28 cellular contexts compared by ENCODE assay signal in the genomic region with DNA sequence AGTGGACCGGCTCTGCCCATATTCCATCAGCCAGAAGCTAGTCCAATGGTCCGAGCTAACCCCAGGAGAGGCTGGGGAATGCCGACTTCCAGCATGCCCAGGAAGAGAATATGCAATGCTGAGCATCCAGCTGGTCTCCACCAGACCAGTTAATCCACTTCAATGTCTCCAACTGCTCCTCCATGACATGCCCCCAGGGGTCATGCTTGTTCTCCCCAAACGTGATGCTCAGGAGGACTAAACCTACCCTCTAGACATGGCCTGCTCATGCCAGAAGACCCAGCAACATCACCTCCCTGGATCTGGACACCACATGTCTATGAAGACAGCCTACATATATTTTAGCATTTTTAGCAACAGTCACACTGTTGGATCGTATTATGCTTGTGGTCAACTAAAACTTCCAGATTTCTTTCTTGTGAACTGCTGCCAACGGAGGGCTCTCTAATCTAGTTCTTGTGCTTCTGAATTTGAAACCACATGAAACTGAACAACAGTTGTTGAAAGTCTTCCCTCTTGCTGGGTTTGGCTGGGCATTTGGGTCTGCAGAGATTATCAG.
A peak's percentile ranks its signal among the peaks of the same experiment; 100 is the strongest.
DNase-seq lines count a peak whose midpoint lies in the region; ATAC-seq, FAIRE-seq and TF ChIP-seq lines count a peak whose summit lies in the region.
"Had no signal": no experiment of that assay in that cellular context is flagged by ENCODE, and none has a peak within 500 bp of the region (broad histone marks: within the 10 kb centered on the region; RNA-seq: fewer than 3 reads in every experiment).

No MANE protein-coding gene starts in this region.

- H3K4ac ChIP-seq in H1 (replicated peaks; ENCODE audit: insufficient read length, low read depth, low read length): no peak overlapping the region

- no peaks in the 10 kb centered on the region for H3K23me2 ChIP-seq in H1 (ENCODE audit: low read depth, low read length)

- no peak overlapping the region for H4K5ac ChIP-seq in H1 (ENCODE audit: insufficient read length, low read depth, low read length)

- H4K91ac ChIP-seq in H1 (replicated peaks; ENCODE audit: insufficient read length, low read length): no peak overlapping the region

- H2BK12ac ChIP-seq in H1 (ENCODE audit: low read depth, low read length): no peak overlapping the region

- no peak for FAIRE-seq in H1 (lab: Jason Lieb, UNC)
- FAIRE-seq: D721Med, endometrium had no signal

- H3K79me2 ChIP-seq in OCI-LY3 (ENCODE audit: low read length): no peaks in the 10 kb centered on the region
- no peaks in the 10 kb centered on the region for H3K79me2 ChIP-seq in H1 (ENCODE audit: control insufficient read depth in 1 of 2, insufficient read depth in 2 of 2, low read length in 2 of 2)
- no peaks in the 10 kb centered on the region for H3K79me2 ChIP-seq in osteoblast (ENCODE audit: insufficient read depth, low read length)
- H3K79me2 ChIP-seq: hepatocyte had no signal

- CTCF ChIA-PET in H1 (lab: Charles Lee; ENCODE audit: partially characterized antibody): interaction anchor here (1.0 to 1.3 kb wide), 2 partner anchors 28 to 259 kb away, joined by 3 read pairs; no protein-coding TSS in a partner anchor

- DNase-seq in ELF-1 (ENCODE audit: low read depth, low spot score): peak; percentile 21
- DNase-seq in H1 (ENCODE audit: low read depth in 1 of 2, low spot score in 2 of 2): no peak
- no peak for DNase-seq in osteoblast (ENCODE audit: insufficient read length, low spot score, missing footprints)
- DNase-seq in activated T-cell treated with anti-CD3 and anti-CD28 coated beads, Interleukin-2, amount 50 U/mL, for 48 hours: no peak
- no peak for DNase-seq in ureter (ENCODE audit: low spot score)
- DNase-seq: activated CD4-positive, alpha-beta T cell treated with anti-CD3 and anti-CD28 coated beads for 48 hours; activated naive CD4-positive, alpha-beta T cell treated with anti-CD3 and anti-CD28 coated beads for 36 hours; activated T-cell treated with anti-CD3 and anti-CD28 coated beads, Interleukin-2, amount 50 U/mL, for 4 hours; amygdala; foreskin keratinocyte; naive thymus-derived CD4-positive, alpha-beta T cell; NCI-H187; NCI-H2171 treated with DMSO at 0.1 percent for 48 hours; NCI-H524 treated with DMSO at 0.1 percent for 48 hours; NK-92 treated with Interleukin-12 subunit alpha and Interleukin-12 subunit beta, amount 100 ng/mL, for 24 hours; Peyer's patch; retina; T-helper 2 cell had no signal

- TF ChIP-seq EP300 in H1 (IDR thresholded peaks at IDR 0.05; ENCODE audit: borderline replicate concordance in 1 of 2, low read depth in 2 of 2, low read length in 2 of 2): no peak

- no peak overlapping the region for H4K8ac ChIP-seq in H1 (ENCODE audit: extremely low read depth, insufficient read depth, low read length)

- no peak overlapping the region for H3K23ac ChIP-seq in H1 (ENCODE audit: insufficient read length)

- ATAC-seq in GM19467 (IDR thresholded peaks at IDR 0.05; ENCODE audit: unreplicated experiment): no peak
- ATAC-seq: activated T-cell treated with anti-CD3 and anti-CD28 coated beads, Interleukin-2, amount 50 U/mL, for 4 hours; foreskin keratinocyte; GM23338; left lobe of liver; naive thymus-derived CD4-positive, alpha-beta T cell; stimulated activated effector memory CD8-positive, alpha-beta T cell treated with anti-CD3 and anti-CD28 coated beads, Interleukin-12 subunit alpha, Interleukin-12 subunit beta, amount 100 ng/mL, for 72 hours had no signal

- no peak overlapping the region for H2BK20ac ChIP-seq in H1 (ENCODE audit: low read length)

- H4K20me1 ChIP-seq in OCI-LY3 (ENCODE audit: insufficient read depth, low read length) (no peaks in the 10 kb centered on the region), H1 (replicated peaks in 1 of 2; ENCODE audit: control insufficient read depth in 1 of 2, insufficient read depth in 2 of 2, low read length in 2 of 2) (no peaks in the 10 kb centered on the region), osteoblast (ENCODE audit: insufficient read depth, low read length) (no peaks in the 10 kb centered on the region)

- WGBS in H1 (ENCODE audit: extremely low coverage in 1 of 2, insufficient coverage in 1 of 2, insufficient read length in 1 of 2, insufficient replicate concordance in 2 of 2, low coverage in 1 of 2, low lambda C conversion rate in 2 of 2, missing lambda C conversion rate in 1 of 2), 2 experiments: 92% methylated on average over 6 of the region's 6 CpGs; no CpG with 5 or more reads in 1 of the 2 experiments

- H3K56ac ChIP-seq in H1 (replicated peaks; ENCODE audit: insufficient read length, low read depth, low read length): no peak overlapping the region

- H3K9me3 ChIP-seq in OCI-LY3 (ENCODE audit: insufficient read depth, low read length) (no peaks in the 10 kb centered on the region), H1 (ENCODE audit: insufficient read depth in 2 of 2, low read depth in 1 of 2, low read length in 1 of 2) (no peaks in the 10 kb centered on the region), osteoblast (ENCODE audit: low read depth, low read length) (no peaks in the 10 kb centered on the region)
- H3K9me3 ChIP-seq: Peyer's patch, SJSA1, suprapubic skin had no signal

- no peak overlapping the region for H3K18ac ChIP-seq in H1 (ENCODE audit: extremely low read depth, low read length)

- H3K4me1 ChIP-seq in OCI-LY3 (ENCODE audit: low read length) (no peaks in the 10 kb centered on the region; the same call in 1 of the 2 replicates), H1 (replicated peaks in 1 of 4; ENCODE audit: control insufficient read depth in 3 of 4, insufficient read depth in 4 of 4, low read length in 3 of 4) (no peaks in the 10 kb centered on the region), osteoblast (ENCODE audit: insufficient read depth, low read length) (peaks cover 25% of the 10 kb centered on the region)
- H3K4me1 ChIP-seq: Peyer's patch had no signal

- H2AFZ ChIP-seq in OCI-LY3 (ENCODE audit: low read depth, low read length) (no peak overlapping the region), H1 (ENCODE audit: low read length) (no peak overlapping the region), osteoblast (ENCODE audit: low read length) (no peak overlapping the region)
- H2AFZ ChIP-seq: GM23338, hepatocyte had no signal

- POLR2A ChIA-PET in H1 (lab: Charles Lee; ENCODE audit: partially characterized antibody): no interaction called here

- no peak overlapping the region for H3K9ac ChIP-seq in OCI-LY3 (ENCODE audit: low read length)
- no peak overlapping the region for H3K9ac ChIP-seq in H1 (replicated peaks in 1 of 4; ENCODE audit: extremely low read depth in 1 of 4, low read depth in 3 of 4, low read length in 3 of 4)

- H3K36me3 ChIP-seq in OCI-LY3 (replicated peaks; ENCODE audit: low read depth, low read length) (no peaks in the 10 kb centered on the region), H1 (ENCODE audit: control insufficient read depth in 2 of 4, insufficient read depth in 4 of 4, low read length in 3 of 4) (no peaks in the 10 kb centered on the region), osteoblast (ENCODE audit: insufficient read depth, low read length) (no peaks in the 10 kb centered on the region)
- H3K36me3 ChIP-seq: Peyer's patch, SJSA1, suprapubic skin had no signal

- TF ChIP-seq CTCF in OCI-LY3 (IDR thresholded peaks at IDR 0.05; ENCODE audit: low read depth, low read length): peak; percentile 24
- TF ChIP-seq CTCF in H1 (IDR thresholded peaks at IDR 0.05; ENCODE audit: control extremely low read depth in 1 of 3, insufficient read depth in 1 of 3, low read depth in 1 of 3, low read length in 3 of 3): peak in 1 of 3 experiments; percentile 7; a peak in 1 of 4 replicates
- no peak for TF ChIP-seq CTCF in osteoblast (IDR thresholded peaks at IDR 0.05; ENCODE audit: extremely low read depth, low read depth, low read length)

- H2AK5ac ChIP-seq in H1 (ENCODE audit: low read depth, low read length): no peak overlapping the region

- no peak overlapping the region for H3K27ac ChIP-seq in OCI-LY3 (ENCODE audit: low read length)
- H3K27ac ChIP-seq in H1 (ENCODE audit: low read depth, low read length): no peak overlapping the region
- peak overlapping the region; percentile 16 for H3K27ac ChIP-seq in osteoblast (ENCODE audit: low read depth, low read length)
- H3K27ac ChIP-seq: foreskin keratinocyte, hepatocyte, Peyer's patch, SJSA1, suprapubic skin had no signal

- no peaks in the 10 kb centered on the region; the same call in 1 of the 2 replicates for H3K79me1 ChIP-seq in H1 (ENCODE audit: low read depth, low read length)

- TF ChIP-seq RAD21 in H1 (IDR thresholded peaks at IDR 0.05 in 1 of 2, conservative IDR thresholded peaks at IDR 0.05 in 1 of 2; ENCODE audit: low read depth in 2 of 2, low read length in 2 of 2): peak; percentile 14 to 34; a peak in 3 of 4 replicates

- peaks cover 24% of the 10 kb centered on the region for H3K27me3 ChIP-seq in OCI-LY3 (ENCODE audit: low read depth, low read length)
- no peaks in the 10 kb centered on the region for H3K27me3 ChIP-seq in H1 (replicated peaks in 1 of 4; ENCODE audit: control insufficient read depth in 3 of 4, extremely low read depth in 1 of 4, insufficient read depth in 3 of 4, low read length in 3 of 4)
- no peaks in the 10 kb centered on the region for H3K27me3 ChIP-seq in osteoblast (ENCODE audit: insufficient read depth, low read length)
- H3K27me3 ChIP-seq: foreskin keratinocyte, hepatocyte, Peyer's patch, SJSA1 had no signal

- no peak overlapping the region for H3K4me3 ChIP-seq in OCI-LY3 (ENCODE audit: low read length)
- H3K4me3 ChIP-seq in H1 (ENCODE audit: extremely low read depth in 1 of 4, insufficient read depth in 2 of 4, low read depth in 3 of 4, low read length in 4 of 4): no peak overlapping the region
- H3K4me3 ChIP-seq in osteoblast (ENCODE audit: insufficient read depth, low read length): no peak overlapping the region
- H3K4me3 ChIP-seq: GM23338, hepatocyte, Peyer's patch, SJSA1, suprapubic skin had no signal

- no peak overlapping the region for H2BK5ac ChIP-seq in H1 (ENCODE audit: low read depth, low read length)

- H3K14ac ChIP-seq in H1 (ENCODE audit: insufficient read length): no peak overlapping the region

- H2BK120ac ChIP-seq in H1 (replicated peaks; ENCODE audit: low read depth, low read length): no peak overlapping the region

- no peak overlapping the region for H3K4me2 ChIP-seq in OCI-LY3 (ENCODE audit: low read length)
- H3K4me2 ChIP-seq in H1 (ENCODE audit: insufficient read depth in 1 of 2, low read depth in 2 of 2, low read length in 2 of 2): no peak overlapping the region
- peak overlapping the region; percentile 19 for H3K4me2 ChIP-seq in osteoblast (ENCODE audit: insufficient read depth, low read length)
- H3K4me2 ChIP-seq: GM23338, hepatocyte had no signal

- H2BK15ac ChIP-seq in H1 (ENCODE audit: low read length): no peak overlapping the region

- no peak for TF ChIP-seq POLR2A in H1 (IDR thresholded peaks at IDR 0.05; ENCODE audit: control extremely low read depth in 1 of 2, low read depth in 2 of 2, low read length in 2 of 2)

TF ChIP-seq in H1, 55 proteins besides CTCF, POLR2A, EP300 and RAD21 (continues in another document):
- TF ChIP-seq PHF8 (conservative IDR thresholded peaks at IDR 0.05; ENCODE audit: low read depth, low read length) (no peak), MAX (IDR thresholded peaks at IDR 0.05) (no peak), GABPA (IDR thresholded peaks at IDR 0.05; ENCODE audit: borderline replicate concordance, insufficient read depth, low read length) (no peak)
